In genomic region chr1:17529381-17529780, GRCh38 we compare ENCODE assay signal across 16 cellular contexts.
"Had no signal": no experiment of that assay in that cellular context is flagged by ENCODE, and none has a peak within 500 bp of the region (broad histone marks: within the 10 kb centered on the region; RNA-seq: fewer than 3 reads in every experiment).

No MANE protein-coding gene starts in this region.

- H3K36me3 Mint-ChIP-seq: naive thymus-derived CD4-positive, alpha-beta T cell; stimulated activated effector memory CD8-positive, alpha-beta T cell treated with anti-CD3 and anti-CD28 coated beads, Interleukin-12 subunit alpha, Interleukin-12 subunit beta, amount 100 ng/mL, for 72 hours had no signal

- H3K27ac ChIP-seq: gastrocnemius medialis, heart right ventricle, neutrophil, psoas muscle, right lobe of liver had no signal

- H3K9me3 ChIP-seq: gastrocnemius medialis, heart right ventricle, neutrophil, psoas muscle, right lobe of liver, tibial nerve had no signal

- H3K4me1 Mint-ChIP-seq: naive thymus-derived CD4-positive, alpha-beta T cell; stimulated activated effector memory CD8-positive, alpha-beta T cell treated with anti-CD3 and anti-CD28 coated beads, Interleukin-12 subunit alpha, Interleukin-12 subunit beta, amount 100 ng/mL, for 72 hours had no signal

- H3K4me3 ChIP-seq: gastrocnemius medialis, heart right ventricle, psoas muscle, right lobe of liver, tibial nerve had no signal

- H3K27ac Mint-ChIP-seq: stimulated activated effector memory CD8-positive, alpha-beta T cell treated with anti-CD3 and anti-CD28 coated beads, Interleukin-12 subunit alpha, Interleukin-12 subunit beta, amount 100 ng/mL, for 72 hours had no signal

- H3K27me3 ChIP-seq: gastrocnemius medialis, heart right ventricle, right lobe of liver, tibial nerve had no signal

- H3K36me3 ChIP-seq: gastrocnemius medialis, heart right ventricle, neutrophil, right lobe of liver, tibial nerve had no signal

- H3K4me3 Mint-ChIP-seq: naive thymus-derived CD4-positive, alpha-beta T cell; stimulated activated effector memory CD8-positive, alpha-beta T cell treated with anti-CD3 and anti-CD28 coated beads, Interleukin-12 subunit alpha, Interleukin-12 subunit beta, amount 100 ng/mL, for 72 hours had no signal

- ATAC-seq: gastrocnemius medialis; heart right ventricle; naive thymus-derived CD4-positive, alpha-beta T cell; psoas muscle; right lobe of liver; stimulated activated effector memory CD8-positive, alpha-beta T cell treated with anti-CD3 and anti-CD28 coated beads, Interleukin-12 subunit alpha, Interleukin-12 subunit beta, amount 100 ng/mL, for 72 hours; stimulated activated naive CD8-positive, alpha-beta T cell treated with anti-CD3 and anti-CD28 coated beads, Interleukin-15, Interleukin-2, amounts not matched to agents 100 U/mL and 50 U/mL, for 24 hours had no signal

- DNase-seq: effector memory CD4-positive, alpha-beta T cell; gastrocnemius medialis; heart right ventricle; hypothalamus; kidney glomerular epithelial cell; mesendoderm; naive thymus-derived CD4-positive, alpha-beta T cell; psoas muscle; retina; right lobe of liver; stimulated activated CD4-positive, alpha-beta T cell treated with anti-CD3 and anti-CD28 coated beads, Interleukin-4, amount 100 ng/mL, for 1 hour; stimulated activated CD8-positive, alpha-beta memory T cell treated with anti-CD3 and anti-CD28 coated beads, Interleukin-4, amount 100 ng/mL, for 48 hours; stimulated activated naive CD8-positive, alpha-beta T cell treated with anti-CD3 and anti-CD28 coated beads, Interleukin-15, Interleukin-2, amounts not matched to agents 100 U/mL and 50 U/mL, for 24 hours had no signal
